Comparison of ENCODE assay signal across 17 cellular contexts in genomic region chr7:66771795-66772194, GRCh38.
"Had no signal": no experiment of that assay in that cellular context is flagged by ENCODE, and none has a peak within 500 bp of the region (broad histone marks: within the 10 kb centered on the region; RNA-seq: fewer than 3 reads in every experiment).

No MANE protein-coding gene starts in this region.

- H3K27me3 Mint-ChIP-seq: activated naive CD8-positive, alpha-beta T cell treated with anti-CD3 and anti-CD28 coated beads, Interleukin-2, amount 50 U/mL, for 24 hours; central memory CD8-positive, alpha-beta T cell had no signal

- H3K27ac ChIP-seq: esophagus squamous epithelium, thyroid gland, uterus had no signal

- H3K9me3 Mint-ChIP-seq: activated naive CD8-positive, alpha-beta T cell treated with anti-CD3 and anti-CD28 coated beads, Interleukin-2, amount 50 U/mL, for 24 hours; activated T-helper 1 cell treated with anti-CD3 and anti-CD28 coated beads, Interleukin-12 subunit alpha, Interleukin-12 subunit beta, Interleukin-2, Interleukin-4 antibody, amounts not matched to agents 30 ng/mL and 10 ng/mL and 1 ng/mL, durations not matched to agents 14 hours and 24 hours and 36 hours; central memory CD8-positive, alpha-beta T cell; neural crest cell had no signal

- ATAC-seq: activated CD8-positive, alpha-beta T cell treated with anti-CD3 and anti-CD28 coated beads, Interleukin-2, amount 10 ng/mL, durations not matched to agents 7 days and 5 days; activated naive CD8-positive, alpha-beta T cell treated with anti-CD3 and anti-CD28 coated beads, Interleukin-2, amount 50 U/mL, for 24 hours; left ventricle myocardium superior; right cardiac atrium had no signal

- DNase-seq: activated CD4-positive, alpha-beta T cell treated with anti-CD3 and anti-CD28 coated beads for 48 hours; activated CD8-positive, alpha-beta memory T cell treated with anti-CD3 and anti-CD28 coated beads, Interleukin-2, amount 50 U/mL, for 48 hours; activated CD8-positive, alpha-beta T cell treated with anti-CD3 and anti-CD28 coated beads, Interleukin-2, amount 10 ng/mL, durations not matched to agents 7 days and 5 days; activated naive CD4-positive, alpha-beta T cell treated with Interleukin-2 at 50 U/mL for 16 hours; activated naive CD8-positive, alpha-beta T cell treated with anti-CD3 and anti-CD28 coated beads, Interleukin-2, amount 50 U/mL, for 24 hours; esophagus squamous epithelium; foreskin fibroblast; left ventricle myocardium superior; mesendoderm; right cardiac atrium; small intestine; T-helper 1 cell; thyroid gland; uterus had no signal

- H3K27ac Mint-ChIP-seq: activated CD8-positive, alpha-beta T cell treated with anti-CD3 and anti-CD28 coated beads, Interleukin-2, amount 10 ng/mL, durations not matched to agents 7 days and 5 days; activated naive CD8-positive, alpha-beta T cell treated with anti-CD3 and anti-CD28 coated beads, Interleukin-2, amount 50 U/mL, for 24 hours; activated T-helper 1 cell treated with anti-CD3 and anti-CD28 coated beads, Interleukin-12 subunit alpha, Interleukin-12 subunit beta, Interleukin-2, Interleukin-4 antibody, amounts not matched to agents 30 ng/mL and 10 ng/mL and 1 ng/mL, durations not matched to agents 14 hours and 24 hours and 36 hours had no signal

- H3K4me3 Mint-ChIP-seq: activated CD8-positive, alpha-beta T cell treated with anti-CD3 and anti-CD28 coated beads, Interleukin-2, amount 10 ng/mL, durations not matched to agents 7 days and 5 days; activated naive CD8-positive, alpha-beta T cell treated with anti-CD3 and anti-CD28 coated beads, Interleukin-2, amount 50 U/mL, for 24 hours; activated T-helper 1 cell treated with anti-CD3 and anti-CD28 coated beads, Interleukin-12 subunit alpha, Interleukin-12 subunit beta, Interleukin-2, Interleukin-4 antibody, amounts not matched to agents 30 ng/mL and 10 ng/mL and 1 ng/mL, durations not matched to agents 14 hours and 24 hours and 36 hours; central memory CD8-positive, alpha-beta T cell; neural crest cell had no signal

- H3K27me3 ChIP-seq: esophagus squamous epithelium, thyroid gland, uterus had no signal
